In genomic region chr9:14271078-14271673, GRCh38 we compare ENCODE assay signal across 9 cellular contexts. TPM values are rescaled to one million over a fixed set of nuclear protein-coding genes. Genes with fewer than 3 reads are reported as not detected.
DNase-seq lines count a peak whose midpoint lies in the region; ATAC-seq and TF ChIP-seq lines count a peak whose summit lies in the region.
"Had no signal": no experiment of that assay in that cellular context is flagged by ENCODE, and none has a peak within 500 bp of the region (broad histone marks: within the 10 kb centered on the region; RNA-seq: fewer than 3 reads in every experiment).

No MANE protein-coding gene starts in this region.

- H3K4me3 ChIP-seq in liver (ENCODE audit: low read depth in 1 of 3, low read length in 3 of 3) (no peak overlapping the region), aorta (ENCODE audit: low read length in 2 of 2) (no peak overlapping the region)

- H3K9me3 ChIP-seq in liver (ENCODE audit: control insufficient read depth in 4 of 4, low read length in 3 of 4) (no peaks in the 10 kb centered on the region), aorta (ENCODE audit: control insufficient read depth, low read length) (no peaks in the 10 kb centered on the region)

- intact Hi-C loops in Right ventricle myocardium superior (cut with DNase I) (no loop called here), cardiac septum (cut with DNase I) (loop anchor here (5.0 kb wide), 1 partner anchor 41 kb away; the partner anchor contains the start of gene NFIB), MCF 10A (cut with micrococcal nuclease) (no loop called here), aorta (cut with DNase I) (no loop called here)
- intact Hi-C loops in activated naive CD4-positive, alpha-beta T cell treated with anti-CD3 and anti-CD28 coated beads for 36 hours (cut with micrococcal nuclease) = no loop called here

- H3K27me3 ChIP-seq in liver (ENCODE audit: control insufficient read depth in 4 of 4, insufficient read depth in 4 of 4, low read length in 3 of 4) (no peaks in the 10 kb centered on the region), aorta (ENCODE audit: control insufficient read depth in 1 of 2, insufficient read depth in 2 of 2, low read length in 1 of 2) (no peaks in the 10 kb centered on the region)

- H3K36me3 ChIP-seq in liver (ENCODE audit: control insufficient read depth in 4 of 4, insufficient read depth in 3 of 4, low read depth in 1 of 4, low read length in 3 of 4) (no peaks in the 10 kb centered on the region), aorta (ENCODE audit: control insufficient read depth in 1 of 2, insufficient read depth in 2 of 2, low read length in 1 of 2) (no peaks in the 10 kb centered on the region)

- POLR2A ChIA-PET in MCF 10A (lab: Yijun Ruan, JAX) = interaction anchor here (0.6 to 2.6 kb wide), 10 partner anchors 12 to 169 kb away, joined by 3 to 7 read pairs (median 3); no protein-coding TSS in a partner anchor

- DNase-seq in Right ventricle myocardium superior (peak; percentile 76), cardiac septum (ENCODE audit: low spot score) (no peak), MCF 10A (ENCODE audit: unreplicated experiment) (peak; percentile 78), aorta (peak in 1 of 2 donors; percentile 49)
- DNase-seq in activated naive CD4-positive, alpha-beta T cell treated with anti-CD3 and anti-CD28 coated beads for 36 hours = no peak

- no peak overlapping the region for H3K9ac ChIP-seq in liver (ENCODE audit: low read depth in 1 of 2, low read length in 2 of 2)

- H3K4me1 Mint-ChIP-seq in MCF 10A (ENCODE audit: insufficient read depth, unreplicated experiment) = peaks cover 44% of the 10 kb centered on the region
- H3K4me1 Mint-ChIP-seq in activated naive CD4-positive, alpha-beta T cell treated with anti-CD3 and anti-CD28 coated beads for 36 hours (ENCODE audit: low read depth) = no peaks in the 10 kb centered on the region

- H3K27ac Mint-ChIP-seq in MCF 10A (ENCODE audit: low read depth, unreplicated experiment) = peak overlapping the region; percentile 29
- H3K27ac Mint-ChIP-seq in activated naive CD4-positive, alpha-beta T cell treated with anti-CD3 and anti-CD28 coated beads for 36 hours = no peak overlapping the region
- H3K27ac Mint-ChIP-seq: dendritic cell treated with granulocyte-macrophage colony-stimulating factor and Interleukin-4, amounts not matched to agents 40 ng/mL and 50 ng/mL, for 4 days had no signal

- no peaks in the 10 kb centered on the region for H3K27me3 Mint-ChIP-seq in MCF 10A (ENCODE audit: insufficient read depth, unreplicated experiment)
- peaks cover 22% of the 10 kb centered on the region for H3K27me3 Mint-ChIP-seq in activated naive CD4-positive, alpha-beta T cell treated with anti-CD3 and anti-CD28 coated beads for 36 hours (ENCODE audit: low read depth)

- H3K36me3 Mint-ChIP-seq in MCF 10A (ENCODE audit: insufficient read depth, unreplicated experiment) = peaks cover 27% of the 10 kb centered on the region
- H3K36me3 Mint-ChIP-seq in activated naive CD4-positive, alpha-beta T cell treated with anti-CD3 and anti-CD28 coated beads for 36 hours (ENCODE audit: low read depth) = no peaks in the 10 kb centered on the region

- H3K4me1 ChIP-seq in liver (ENCODE audit: control insufficient read depth in 4 of 4, insufficient read depth in 4 of 4, low read length in 3 of 4) (peaks cover 6 to 56% (median 37%) of the 10 kb centered on the region in 4 donors), aorta (ENCODE audit: control insufficient read depth in 1 of 2, insufficient read depth in 2 of 2, low read length in 2 of 2) (peaks cover 4 to 18% of the 10 kb centered on the region in 2 donors)

- TF ChIP-seq RAD21 in liver (IDR thresholded peaks at IDR 0.05) = peak in 1 of 2 donors; percentile 42

- 37% methylated on average over 7 of the region's 7 CpGs for WGBS in liver
- WGBS in aorta, 2 donors = 7% methylated on average over 7 of the region's 7 CpGs

- peak overlapping the region; percentile 45 for H3K4me3 Mint-ChIP-seq in MCF 10A (ENCODE audit: unreplicated experiment)
- no peak overlapping the region for H3K4me3 Mint-ChIP-seq in activated naive CD4-positive, alpha-beta T cell treated with anti-CD3 and anti-CD28 coated beads for 36 hours
- H3K4me3 Mint-ChIP-seq: dendritic cell treated with granulocyte-macrophage colony-stimulating factor and Interleukin-4, amounts not matched to agents 40 ng/mL and 50 ng/mL, for 4 days had no signal

- TF ChIP-seq CTCF in MCF 10A (IDR thresholded peaks at IDR 0.05; ENCODE audit: unreplicated experiment) (no peak), liver (IDR thresholded peaks at IDR 0.05; ENCODE audit: low read depth, low read length, missing input control) (no peak)

- peak overlapping the region in 1 of 2 donors; percentile 26 for H3K27ac ChIP-seq in liver (ENCODE audit: low read depth in 1 of 2, low read length in 2 of 2)
- H3K27ac ChIP-seq in aorta (ENCODE audit: low read depth in 1 of 2, low read length in 2 of 2) = no peak overlapping the region

- CTCF ChIA-PET in MCF 10A (lab: Yijun Ruan, JAX) = no interaction called here
- CTCF ChIA-PET in activated naive CD4-positive, alpha-beta T cell treated with anti-CD3 and anti-CD28 coated beads for 36 hours (lab: Charles Lee) = no interaction called here

- BruUV-seq in MCF 10A (replicated peaks; lab: Mats Ljungman, UMichigan) = no TSS peak

- no peaks in the 10 kb centered on the region for H3K9me3 Mint-ChIP-seq in MCF 10A (ENCODE audit: unreplicated experiment)
- no peaks in the 10 kb centered on the region for H3K9me3 Mint-ChIP-seq in activated naive CD4-positive, alpha-beta T cell treated with anti-CD3 and anti-CD28 coated beads for 36 hours
- H3K9me3 Mint-ChIP-seq: dendritic cell treated with granulocyte-macrophage colony-stimulating factor and Interleukin-4, amounts not matched to agents 40 ng/mL and 50 ng/mL, for 4 days had no signal

- ATAC-seq in Right ventricle myocardium superior (ENCODE audit: poor library complexity) (peak; percentile 72), aorta (ENCODE audit: low FRiP score) (peak; percentile 29), HG02678 (IDR thresholded peaks at IDR 0.05; ENCODE audit: unreplicated experiment) (no peak), GM18498 (IDR thresholded peaks at IDR 0.05; ENCODE audit: unreplicated experiment) (no peak)

TF ChIP-seq in liver, 16 proteins besides CTCF, POLR2A, EP300 and RAD21:
- TF ChIP-seq FOXA1 (IDR thresholded peaks at IDR 0.05) (peak; percentile 9), HNF4A (conservative IDR thresholded peaks at IDR 0.05) (peak; percentile 17 to 26), REST (IDR thresholded peaks at IDR 0.05) (no peak), FOXA2 (IDR thresholded peaks at IDR 0.05) (peak; percentile 36)

RNA-seq across cellular contexts. Expression of gene NFIB, which starts 42.8 kb away (rescaled TPM):
- total RNA-seq in Right ventricle myocardium superior (104 TPM), cardiac septum (129 TPM), MCF 10A (2022) (52.2 and 70.8 TPM in 2 replicates), liver (10 to 100 TPM in 1 of 2 donors, 1 to 10 TPM in 1; 3.2 to 23.2 TPM), aorta (100 to 1,000 TPM; 160 to 278 TPM)
- polyA plus RNA-seq in liver (10 to 100 TPM in 1 of 2 donors, 1 to 10 TPM in 1; 4.2 to 11.7 TPM), aorta (10 to 100 TPM; 10.8 to 17.6 TPM)
- total RNA-seq in activated naive CD4-positive, alpha-beta T cell treated with anti-CD3 and anti-CD28 coated beads for 36 hours = not detected

Comparison
In these comparisons a context has a peak if more than half of its experiments do, and no peak if none do; other contexts are left out.
1. DNase-seq: peak in Right ventricle myocardium superior (single experiment) and MCF 10A (single experiment); none in cardiac septum (single experiment) and activated naive CD4-positive, alpha-beta T cell treated with anti-CD3 and anti-CD28 coated beads for 36 hours (single experiment).
2. ATAC-seq: peak in Right ventricle myocardium superior (single experiment) and aorta (single experiment); none in HG02678 (single experiment) and GM18498 (single experiment).